ENCODE assay signal across 20 cellular contexts in genomic region chr3:54056521-54056920, GRCh38.
DNase-seq lines count a peak whose midpoint lies in the region; ATAC-seq, FAIRE-seq and TF ChIP-seq lines count a peak whose summit lies in the region.
"Had no signal": no experiment of that assay in that cellular context is flagged by ENCODE, and none has a peak within 500 bp of the region (broad histone marks: within the 10 kb centered on the region; RNA-seq: fewer than 3 reads in every experiment).

No MANE protein-coding gene starts in this region.

- H3K4me3 ChIP-seq in breast epithelium (no peak overlapping the region), RWPE2 (ENCODE audit: severe bottlenecking) (no peak overlapping the region), fibroblast of mammary gland (ENCODE audit: control insufficient read depth, low read depth, low read length) (no peak overlapping the region)

- H3K36me3 ChIP-seq in breast epithelium (no peaks in the 10 kb centered on the region), RWPE2 (ENCODE audit: low read depth) (no peaks in the 10 kb centered on the region)
- H3K36me3 ChIP-seq: BE2C had no signal

- no peak for TF ChIP-seq CTCF in MCF 10A (IDR thresholded peaks at IDR 0.05; ENCODE audit: unreplicated experiment)
- TF ChIP-seq CTCF in breast epithelium (IDR thresholded peaks at IDR 0.05), result no peak
- TF ChIP-seq CTCF in RWPE2 (IDR thresholded peaks at IDR 0.05; ENCODE audit: poor library complexity, severe bottlenecking), result no peak
- TF ChIP-seq CTCF in fibroblast of mammary gland (conservative IDR thresholded peaks at IDR 0.05; ENCODE audit: control insufficient read depth, insufficient read depth, low read depth, low read length), result no peak
- TF ChIP-seq CTCF in D721Med (IDR thresholded peaks at IDR 0.05; ENCODE audit: insufficient read depth, missing control alignments), result no peak

- no TSS peak for BruUV-seq in MCF 10A (replicated peaks; lab: Mats Ljungman, UMichigan)

- H3K9me3 Mint-ChIP-seq in MCF 10A (ENCODE audit: unreplicated experiment), result peaks cover 8% of the 10 kb centered on the region
- no peaks in the 10 kb centered on the region for H3K9me3 Mint-ChIP-seq in stimulated activated effector memory CD8-positive, alpha-beta T cell treated with anti-CD3 and anti-CD28 coated beads, Interleukin-12 subunit alpha, Interleukin-12 subunit beta, amount 100 ng/mL, for 72 hours

- H3K27ac Mint-ChIP-seq in MCF 10A (ENCODE audit: low read depth, unreplicated experiment), result no peak overlapping the region
- H3K27ac Mint-ChIP-seq in stimulated activated effector memory CD8-positive, alpha-beta T cell treated with anti-CD3 and anti-CD28 coated beads, Interleukin-12 subunit alpha, Interleukin-12 subunit beta, amount 100 ng/mL, for 72 hours, result no peak overlapping the region
- H3K27ac Mint-ChIP-seq: CD4-positive, alpha-beta memory T cell had no signal

- intact Hi-C loops in MCF 10A (cut with micrococcal nuclease), result no loop called here
- intact Hi-C loops in breast epithelium (cut with DNase I; ENCODE audit: low total_unique reads), result no loop called here

- CTCF ChIA-PET in MCF 10A (lab: Yijun Ruan, JAX), result interaction anchor here (0.8 kb wide), 1 partner anchor 117 kb away, joined by 9 read pairs; no protein-coding TSS in a partner anchor

- no peaks in the 10 kb centered on the region for H3K9me3 ChIP-seq in breast epithelium
- H3K9me3 ChIP-seq in RWPE2 (ENCODE audit: severe bottlenecking), result no peaks in the 10 kb centered on the region
- H3K9me3 ChIP-seq: BE2C had no signal

- no peak overlapping the region for H3K4me3 Mint-ChIP-seq in MCF 10A (ENCODE audit: unreplicated experiment)
- H3K4me3 Mint-ChIP-seq in stimulated activated effector memory CD8-positive, alpha-beta T cell treated with anti-CD3 and anti-CD28 coated beads, Interleukin-12 subunit alpha, Interleukin-12 subunit beta, amount 100 ng/mL, for 72 hours, result no peak overlapping the region
- H3K4me3 Mint-ChIP-seq: CD4-positive, alpha-beta memory T cell had no signal

- H3K27ac ChIP-seq in breast epithelium (no peak overlapping the region), RWPE2 (ENCODE audit: poor library complexity, severe bottlenecking) (no peak overlapping the region)
- H3K27ac ChIP-seq: 22Rv1, KMS-11 had no signal

- H3K4me1 Mint-ChIP-seq in MCF 10A (ENCODE audit: insufficient read depth, unreplicated experiment), result no peaks in the 10 kb centered on the region
- no peaks in the 10 kb centered on the region for H3K4me1 Mint-ChIP-seq in stimulated activated effector memory CD8-positive, alpha-beta T cell treated with anti-CD3 and anti-CD28 coated beads, Interleukin-12 subunit alpha, Interleukin-12 subunit beta, amount 100 ng/mL, for 72 hours
- H3K4me1 Mint-ChIP-seq: CD4-positive, alpha-beta memory T cell had no signal

- FAIRE-seq in D721Med (lab: Jason Lieb, UNC), result no peak
- FAIRE-seq: H1 had no signal

- POLR2A ChIA-PET in MCF 10A (lab: Yijun Ruan, JAX), result interaction anchor here (1.6 kb wide), 1 partner anchor 10 kb away, joined by 5 read pairs; no protein-coding TSS in a partner anchor

- H3K27me3 Mint-ChIP-seq in MCF 10A (ENCODE audit: insufficient read depth, unreplicated experiment), result no peaks in the 10 kb centered on the region

- H3K27me3 ChIP-seq in breast epithelium, result no peaks in the 10 kb centered on the region
- peaks cover 2% of the 10 kb centered on the region for H3K27me3 ChIP-seq in RWPE2 (ENCODE audit: insufficient read depth, poor library complexity, severe bottlenecking)
- H3K27me3 ChIP-seq: BE2C had no signal

- H3K4me1 ChIP-seq in breast epithelium, result no peaks in the 10 kb centered on the region
- peaks cover 3% of the 10 kb centered on the region for H3K4me1 ChIP-seq in RWPE2 (ENCODE audit: insufficient read depth, poor library complexity, severe bottlenecking)
- H3K4me1 ChIP-seq: BE2C had no signal

- no peak for TF ChIP-seq POLR2A in breast epithelium (IDR thresholded peaks at IDR 0.05)

- peak; percentile 49; the same call in 1 of the 3 replicates for ATAC-seq in RWPE2 (ENCODE audit: low read depth)
- ATAC-seq in stimulated activated effector memory CD8-positive, alpha-beta T cell treated with anti-CD3 and anti-CD28 coated beads, Interleukin-12 subunit alpha, Interleukin-12 subunit beta, amount 100 ng/mL, for 72 hours, result no peak

- no peaks in the 10 kb centered on the region for H3K36me3 Mint-ChIP-seq in MCF 10A (ENCODE audit: insufficient read depth, unreplicated experiment)
- no peaks in the 10 kb centered on the region for H3K36me3 Mint-ChIP-seq in stimulated activated effector memory CD8-positive, alpha-beta T cell treated with anti-CD3 and anti-CD28 coated beads, Interleukin-12 subunit alpha, Interleukin-12 subunit beta, amount 100 ng/mL, for 72 hours
- H3K36me3 Mint-ChIP-seq: CD4-positive, alpha-beta memory T cell had no signal

- peak; percentile 71 for DNase-seq in MCF 10A (ENCODE audit: unreplicated experiment)
- DNase-seq in breast epithelium (ENCODE audit: low spot score in 2 of 2), result no peak
- DNase-seq in RWPE2 (ENCODE audit: low spot score), result no peak
- peak; percentile 2 for DNase-seq in fibroblast of mammary gland (ENCODE audit: low read depth)
- no peak for DNase-seq in D721Med (ENCODE audit: insufficient read length, low spot score)
- DNase-seq in DMS153 (lab: John Stamatoyannopoulos, UW), result no peak
- no peak for DNase-seq in stimulated activated effector memory CD8-positive, alpha-beta T cell treated with anti-CD3 and anti-CD28 coated beads, Interleukin-12 subunit alpha, Interleukin-12 subunit beta, amount 100 ng/mL, for 72 hours (ENCODE audit: low spot score in 2 of 2)
- DNase-seq in activated naive CD4-positive, alpha-beta T cell treated with anti-CD3 and anti-CD28 coated beads, Interleukin-2, amount 50 U/mL, for 16 hours, result no peak
- DNase-seq: BE2C; CD4-positive, alpha-beta memory T cell; DND-41; NCI-H1105 treated with DMSO at 0.1 percent for 48 hours; NCI-H1694 treated with DMSO at 0.1 percent for 48 hours; NCI-H2107; NCI-H2227 treated with DMSO at 0.1 percent for 48 hours; NCI-H524 treated with DMSO at 0.1 percent for 48 hours; SIG-M5 had no signal

Comparison
In these comparisons a context has a peak if more than half of its experiments do, and no peak if none do; other contexts are left out.
1. DNase-seq: peak in MCF 10A (single experiment) and fibroblast of mammary gland (single experiment); none in breast epithelium (0 of 2), RWPE2 (single experiment), D721Med (single experiment), DMS153 (single experiment), stimulated activated effector memory CD8-positive, alpha-beta T cell treated with anti-CD3 and anti-CD28 coated beads, Interleukin-12 subunit alpha, Interleukin-12 subunit beta, amount 100 ng/mL, for 72 hours (0 of 2) and activated naive CD4-positive, alpha-beta T cell treated with anti-CD3 and anti-CD28 coated beads, Interleukin-2, amount 50 U/mL, for 16 hours (single experiment).